In genomic region chr7:46970131-46970430, GRCh38 we compare ENCODE assay signal across 19 cellular contexts.
DNase-seq lines count a peak whose midpoint lies in the region; ATAC-seq, FAIRE-seq and TF ChIP-seq lines count a peak whose summit lies in the region.
"Had no signal": no experiment of that assay in that cellular context is flagged by ENCODE, and none has a peak within 500 bp of the region (broad histone marks: within the 10 kb centered on the region; RNA-seq: fewer than 3 reads in every experiment).

No MANE protein-coding gene starts in this region.

- peaks cover 27% of the 10 kb centered on the region for H3K36me3 Mint-ChIP-seq in Calu3 (ENCODE audit: insufficient read depth, unreplicated experiment)
- no peaks in the 10 kb centered on the region for H3K36me3 Mint-ChIP-seq in activated CD4-positive, alpha-beta T cell treated with anti-CD3 and anti-CD28 coated beads, Interleukin-2, amount 10 ng/mL, durations not matched to agents 7 days and 5 days (ENCODE audit: low read depth)
- no peaks in the 10 kb centered on the region for H3K36me3 Mint-ChIP-seq in type B pancreatic cell

- H3K36me3 ChIP-seq in pancreas = no peaks in the 10 kb centered on the region

- H3K27me3 Mint-ChIP-seq in Calu3 (ENCODE audit: unreplicated experiment) (no peaks in the 10 kb centered on the region), type B pancreatic cell (no peaks in the 10 kb centered on the region)
- H3K27me3 Mint-ChIP-seq in activated CD4-positive, alpha-beta T cell treated with anti-CD3 and anti-CD28 coated beads, Interleukin-2, amount 10 ng/mL, durations not matched to agents 7 days and 5 days = no peaks in the 10 kb centered on the region
- H3K27me3 Mint-ChIP-seq: B cell; CD4-positive, alpha-beta T cell had no signal

- peaks cover 54% of the 10 kb centered on the region for H3K4me1 Mint-ChIP-seq in Calu3 (ENCODE audit: low read depth, unreplicated experiment)
- H3K4me1 Mint-ChIP-seq in activated CD4-positive, alpha-beta T cell treated with anti-CD3 and anti-CD28 coated beads, Interleukin-2, amount 10 ng/mL, durations not matched to agents 7 days and 5 days = no peaks in the 10 kb centered on the region
- H3K4me1 Mint-ChIP-seq in type B pancreatic cell (ENCODE audit: unreplicated experiment) = peaks cover 4% of the 10 kb centered on the region
- H3K4me1 Mint-ChIP-seq: B cell had no signal

- peak overlapping the region in 2 of 4 donors; percentile 12 to 19 for H3K4me3 ChIP-seq in pancreas

- 65 to 70% methylated on average over 5 of the region's 5 CpGs for WGBS in pancreas, 2 donors

- DNase-seq in Calu3 (no peak), RWPE1 (ENCODE audit: low spot score) (no peak), left kidney (ENCODE audit: low read depth, low spot score) (peak; percentile 21), pancreas (no peak), medulla oblongata (ENCODE audit: extremely low spot score) (no peak), type B pancreatic cell (ENCODE audit: extremely low spot score, unreplicated experiment) (no peak)
- no peak for DNase-seq in activated CD4-positive, alpha-beta T cell treated with anti-CD3 and anti-CD28 coated beads, Interleukin-2, amount 10 ng/mL, durations not matched to agents 7 days and 5 days
- DNase-seq: C1 segment of cervical spinal cord; CD4-positive, alpha-beta T cell; DMS153; EL; HCEC 1CT; HFFc6 had no signal

- TF ChIP-seq CTCF in Calu3 (IDR thresholded peaks at IDR 0.05; ENCODE audit: unreplicated experiment) = no peak
- no peak for TF ChIP-seq CTCF in RWPE1 (conservative IDR thresholded peaks at IDR 0.05; ENCODE audit: low read depth)
- no peak for TF ChIP-seq CTCF in pancreas (IDR thresholded peaks at IDR 0.05)
- no peak for TF ChIP-seq CTCF in type B pancreatic cell (conservative IDR thresholded peaks at IDR 0.05)

- H3K9me3 Mint-ChIP-seq in Calu3 (ENCODE audit: low read depth, unreplicated experiment) = peaks cover 5% of the 10 kb centered on the region
- peaks cover 6% of the 10 kb centered on the region for H3K9me3 Mint-ChIP-seq in activated CD4-positive, alpha-beta T cell treated with anti-CD3 and anti-CD28 coated beads, Interleukin-2, amount 10 ng/mL, durations not matched to agents 7 days and 5 days
- H3K9me3 Mint-ChIP-seq in type B pancreatic cell = peaks cover 8% of the 10 kb centered on the region

- no peaks in the 10 kb centered on the region for H3K27me3 ChIP-seq in pancreas

- peak overlapping the region; percentile 76 for H3K4me3 Mint-ChIP-seq in Calu3 (ENCODE audit: low read depth, unreplicated experiment)
- H3K4me3 Mint-ChIP-seq in activated CD4-positive, alpha-beta T cell treated with anti-CD3 and anti-CD28 coated beads, Interleukin-2, amount 10 ng/mL, durations not matched to agents 7 days and 5 days = no peak overlapping the region
- H3K4me3 Mint-ChIP-seq in type B pancreatic cell = no peak overlapping the region
- H3K4me3 Mint-ChIP-seq: B cell; CD4-positive, alpha-beta T cell; HFFc6 had no signal

- no peak for FAIRE-seq in pancreas (lab: Jason Lieb, UNC)
- FAIRE-seq: D721Med, G401.6, GM12891 had no signal

- CTCF ChIA-PET in Calu3 (lab: Charles Lee) (interaction anchor here (0.5 to 1.5 kb wide), 4 partner anchors 14 to 309 kb away, joined by 3 to 4 read pairs (median 3); no protein-coding TSS in a partner anchor), RWPE1 (lab: Yijun Ruan, JAX) (no interaction called here)
- CTCF ChIA-PET in activated CD4-positive, alpha-beta T cell treated with anti-CD3 and anti-CD28 coated beads, Interleukin-2, amount 10 ng/mL, durations not matched to agents 7 days and 5 days (lab: Charles Lee) = no interaction called here

- H3K9me3 ChIP-seq in pancreas = peaks cover 0 to 4% (median 0%) of the 10 kb centered on the region in 4 donors

- no TSS peak for BruUV-seq in Calu3 (replicated peaks; lab: Mats Ljungman, UMichigan)

- intact Hi-C loops in Calu3 (cut with micrococcal nuclease; ENCODE audit: unreplicated experiment) = loop anchor here (1.0 to 5.0 kb wide), 4 partner anchors 117 to 483 kb away; no protein-coding TSS in a partner anchor
- intact Hi-C loops in pancreas (cut with DNase I) = no loop called here

- H3K27ac Mint-ChIP-seq in Calu3 (ENCODE audit: unreplicated experiment) (peak overlapping the region; percentile 100), type B pancreatic cell (no peak overlapping the region)
- no peak overlapping the region for H3K27ac Mint-ChIP-seq in activated CD4-positive, alpha-beta T cell treated with anti-CD3 and anti-CD28 coated beads, Interleukin-2, amount 10 ng/mL, durations not matched to agents 7 days and 5 days
- H3K27ac Mint-ChIP-seq: B cell; CD4-positive, alpha-beta T cell; HFFc6 had no signal

- H3K27ac ChIP-seq in RWPE1 = peak overlapping the region; percentile 43; the same call in 1 of the 2 replicates
- H3K27ac ChIP-seq in pancreas = peak overlapping the region; percentile 23 to 70 (median 59)
- H3K27ac ChIP-seq: HL-60 had no signal

- no peaks in the 10 kb centered on the region for H3K4me1 ChIP-seq in pancreas

- no peak for ATAC-seq in pancreas
- ATAC-seq in GM21447 (IDR thresholded peaks at IDR 0.05; ENCODE audit: unreplicated experiment) = no peak

- POLR2A ChIA-PET in RWPE1 (lab: Yijun Ruan, JAX; ENCODE audit: low non-redundant PET) = interaction anchor here (0.5 kb wide), 1 partner anchor 61 kb away, joined by 4 read pairs; no protein-coding TSS in a partner anchor
- POLR2A ChIA-PET in activated CD4-positive, alpha-beta T cell treated with anti-CD3 and anti-CD28 coated beads, Interleukin-2, amount 10 ng/mL, durations not matched to agents 7 days and 5 days (lab: Charles Lee) = no interaction called here
